15 cellular contexts compared by ENCODE assay signal in the genomic region with DNA sequence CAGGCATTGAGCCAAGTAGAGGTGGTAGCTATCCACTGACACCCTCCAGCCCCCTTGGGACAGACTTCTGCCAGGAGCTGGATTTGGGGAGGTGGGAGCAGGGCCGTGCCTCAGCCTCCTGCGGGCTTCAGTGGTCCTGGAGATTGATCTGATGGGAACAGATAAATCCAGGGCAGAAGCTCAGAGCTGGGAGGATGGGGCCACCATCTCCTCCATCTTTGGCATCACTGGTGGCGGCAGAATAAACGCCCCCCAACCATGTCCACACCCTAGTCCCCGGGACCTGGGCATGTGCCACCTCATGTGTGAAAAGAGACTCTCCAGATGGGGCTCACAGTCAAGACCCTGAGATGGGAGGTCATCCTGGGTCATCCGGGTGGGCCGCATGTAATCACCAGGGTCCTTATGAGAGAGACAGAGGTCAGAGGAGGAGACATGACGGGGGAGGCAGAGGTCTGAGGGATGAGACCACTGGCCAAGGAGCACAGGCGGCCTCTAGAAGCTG.
"Had no signal": no experiment of that assay in that cellular context is flagged by ENCODE, and none has a peak within 500 bp of the region (broad histone marks: within the 10 kb centered on the region; RNA-seq: fewer than 3 reads in every experiment).

No MANE protein-coding gene starts in this region.

- H3K4me3 Mint-ChIP-seq: activated CD4-positive, alpha-beta memory T cell treated with anti-CD3 and anti-CD28 coated beads, Interleukin-2, amount 10 ng/mL, durations not matched to agents 7 days and 5 days; dendritic cell treated with granulocyte-macrophage colony-stimulating factor and Interleukin-4, amounts not matched to agents 40 ng/mL and 50 ng/mL, for 4 days; immature natural killer cell; memory B cell; natural killer cell treated with Interleukin-12 subunit alpha and Interleukin-12 subunit beta and Interleukin-15 and Interleukin-18, amount 100 ng/mL, for 72 hours; stimulated activated naive CD8-positive, alpha-beta T cell treated with anti-CD3 and anti-CD28 coated beads, Interleukin-15, amount 100 ng/mL, for 72 hours had no signal

- H3K4me1 ChIP-seq: psoas muscle, right lobe of liver had no signal

- H3K9me3 ChIP-seq: psoas muscle, right lobe of liver had no signal

- H3K4me1 Mint-ChIP-seq: activated CD4-positive, alpha-beta memory T cell treated with anti-CD3 and anti-CD28 coated beads, Interleukin-2, amount 10 ng/mL, durations not matched to agents 7 days and 5 days; immature natural killer cell; stimulated activated naive CD8-positive, alpha-beta T cell treated with anti-CD3 and anti-CD28 coated beads, Interleukin-15, amount 100 ng/mL, for 72 hours had no signal

- ATAC-seq: natural killer cell treated with Interleukin-12 subunit alpha and Interleukin-12 subunit beta and Interleukin-15 and Interleukin-18, amount 100 ng/mL, for 72 hours; psoas muscle; right lobe of liver; stimulated activated naive CD8-positive, alpha-beta T cell treated with anti-CD3 and anti-CD28 coated beads, Interleukin-15, amount 100 ng/mL, for 72 hours had no signal

- H3K36me3 ChIP-seq: brain microvascular endothelial cell, right lobe of liver had no signal

- H3K36me3 Mint-ChIP-seq: immature natural killer cell; memory B cell; natural killer cell treated with Interleukin-12 subunit alpha and Interleukin-12 subunit beta and Interleukin-15 and Interleukin-18, amount 100 ng/mL, for 72 hours had no signal

- H3K4me3 ChIP-seq: psoas muscle, right lobe of liver had no signal

- DNase-seq: activated naive CD4-positive, alpha-beta T cell treated with Interleukin-2 at 50 U/mL for 16 hours; anterior cingulate cortex; brain microvascular endothelial cell; cerebellar nuclear complex; effector memory CD4-positive, alpha-beta T cell; foreskin melanocyte; immature natural killer cell; occipital lobe; stimulated activated naive CD8-positive, alpha-beta T cell treated with anti-CD3 and anti-CD28 coated beads, Interleukin-15, amount 100 ng/mL, for 72 hours had no signal

- H3K27me3 ChIP-seq: brain microvascular endothelial cell, right lobe of liver had no signal

- H3K27me3 Mint-ChIP-seq: activated CD4-positive, alpha-beta memory T cell treated with anti-CD3 and anti-CD28 coated beads, Interleukin-2, amount 10 ng/mL, durations not matched to agents 7 days and 5 days; dendritic cell treated with granulocyte-macrophage colony-stimulating factor and Interleukin-4, amounts not matched to agents 40 ng/mL and 50 ng/mL, for 4 days; stimulated activated naive CD8-positive, alpha-beta T cell treated with anti-CD3 and anti-CD28 coated beads, Interleukin-15, amount 100 ng/mL, for 72 hours had no signal

- H3K27ac Mint-ChIP-seq: activated CD4-positive, alpha-beta memory T cell treated with anti-CD3 and anti-CD28 coated beads, Interleukin-2, amount 10 ng/mL, durations not matched to agents 7 days and 5 days; dendritic cell treated with granulocyte-macrophage colony-stimulating factor and Interleukin-4, amounts not matched to agents 40 ng/mL and 50 ng/mL, for 4 days; immature natural killer cell; memory B cell; natural killer cell treated with Interleukin-12 subunit alpha and Interleukin-12 subunit beta and Interleukin-15 and Interleukin-18, amount 100 ng/mL, for 72 hours had no signal

- H3K9me3 Mint-ChIP-seq: activated CD4-positive, alpha-beta memory T cell treated with anti-CD3 and anti-CD28 coated beads, Interleukin-2, amount 10 ng/mL, durations not matched to agents 7 days and 5 days; dendritic cell treated with granulocyte-macrophage colony-stimulating factor and Interleukin-4, amounts not matched to agents 40 ng/mL and 50 ng/mL, for 4 days; immature natural killer cell; natural killer cell treated with Interleukin-12 subunit alpha and Interleukin-12 subunit beta and Interleukin-15 and Interleukin-18, amount 100 ng/mL, for 72 hours; stimulated activated naive CD8-positive, alpha-beta T cell treated with anti-CD3 and anti-CD28 coated beads, Interleukin-15, amount 100 ng/mL, for 72 hours had no signal

- H3K27ac ChIP-seq: brain microvascular endothelial cell, psoas muscle, right lobe of liver had no signal
